18 cellular contexts compared by ENCODE assay signal in genomic region chr1:230768903-230769570, GRCh38. TPM values are rescaled to one million over a fixed set of nuclear protein-coding genes. Genes with fewer than 3 reads are reported as not detected.
DNase-seq lines count a peak whose midpoint lies in the region; ATAC-seq, FAIRE-seq and TF ChIP-seq lines count a peak whose summit lies in the region.
"Had no signal": no experiment of that assay in that cellular context is flagged by ENCODE, and none has a peak within 500 bp of the region (broad histone marks: within the 10 kb centered on the region; RNA-seq: fewer than 3 reads in every experiment).

No MANE protein-coding gene starts in this region.

- H3K9me3 Mint-ChIP-seq in astrocyte (ENCODE audit: unreplicated experiment), result peaks cover 20% of the 10 kb centered on the region

- H3K36me3 ChIP-seq in astrocyte (ENCODE audit: insufficient read depth, low read length), result no peaks in the 10 kb centered on the region

- peaks cover 4% of the 10 kb centered on the region for H3K4me1 Mint-ChIP-seq in astrocyte (ENCODE audit: low read depth, unreplicated experiment)
- H3K4me1 Mint-ChIP-seq: T-helper 17 cell had no signal

- no peaks in the 10 kb centered on the region for H3K9me3 ChIP-seq in astrocyte (ENCODE audit: insufficient read depth, low read depth, low read length)

- no peaks in the 10 kb centered on the region for H3K27me3 ChIP-seq in astrocyte (ENCODE audit: insufficient read depth, low read length)

- no peaks in the 10 kb centered on the region for H3K4me1 ChIP-seq in astrocyte (ENCODE audit: insufficient read depth, low read length)

- FAIRE-seq in astrocyte (lab: Jason Lieb, UNC), result no peak

- no peak overlapping the region for H2AFZ ChIP-seq in astrocyte (ENCODE audit: low read depth, low read length)

- ATAC-seq in HG03097 (IDR thresholded peaks at IDR 0.05; ENCODE audit: low FRiP score, unreplicated experiment), result no peak
- ATAC-seq: left colon, T-helper 17 cell had no signal

- H4K20me1 ChIP-seq in astrocyte (ENCODE audit: insufficient read depth, low read length), result no peaks in the 10 kb centered on the region

- no peak overlapping the region for H3K4me2 ChIP-seq in astrocyte (ENCODE audit: low read length)

- H3K36me3 Mint-ChIP-seq in astrocyte (ENCODE audit: low read depth, unreplicated experiment), result peaks cover 4% of the 10 kb centered on the region

- no peak overlapping the region for H3K4me3 ChIP-seq in astrocyte (ENCODE audit: insufficient read depth, low read depth, low read length)

- DNase-seq in ELR (ENCODE audit: low read depth) (peak; percentile 21), astrocyte (ENCODE audit: low read depth) (peak; percentile 18), foreskin melanocyte (peak; percentile 26), renal cortical epithelial cell (ENCODE audit: low read depth) (peak; percentile 55), SW480 (ENCODE audit: low spot score) (no peak), NCI-H146 treated with DMSO at 0.1 percent for 48 hours (lab: John Stamatoyannopoulos, UW; ENCODE audit: unreplicated experiment) (no peak), NCI-H2196 (lab: John Stamatoyannopoulos, UW; ENCODE audit: unreplicated experiment) (no peak)
- DNase-seq: activated CD4-positive, alpha-beta T cell treated with anti-CD3 and anti-CD28 coated beads, Interleukin-2, amount 50 U/mL, for 4 hours; activated effector memory CD4-positive, alpha-beta T cell treated with anti-CD3 and anti-CD28 coated beads, Interleukin-2, amount 50 U/mL, for 16 hours; cortex of kidney; GDM1; left colon; NCI-H2171; stimulated activated CD4-positive, alpha-beta T cell treated with anti-CD3 and anti-CD28 coated beads, Interleukin-4, amount 100 ng/mL, for 24 hours; stimulated activated naive CD4-positive, alpha-beta T cell treated with Interleukin-2 at 50 U/mL for 16 hours; T-helper 17 cell had no signal

- H3K27me3 Mint-ChIP-seq in astrocyte (ENCODE audit: low read depth, unreplicated experiment), result peaks cover 10% of the 10 kb centered on the region

- no peak for TF ChIP-seq CTCF in astrocyte (IDR thresholded peaks at IDR 0.05; ENCODE audit: insufficient read depth, low read depth, low read length)

- no peak overlapping the region for H3K27ac Mint-ChIP-seq in astrocyte (ENCODE audit: unreplicated experiment)
- H3K27ac Mint-ChIP-seq: T-helper 17 cell had no signal

- H3K79me2 ChIP-seq in astrocyte (ENCODE audit: insufficient read depth, low read length), result no peaks in the 10 kb centered on the region

- no peak overlapping the region for H3K27ac ChIP-seq in astrocyte (ENCODE audit: low read depth, low read length)

- no peak overlapping the region for H3K9ac ChIP-seq in astrocyte (ENCODE audit: low read length)

- H3K4me3 Mint-ChIP-seq in astrocyte (ENCODE audit: unreplicated experiment), result no peak overlapping the region
- H3K4me3 Mint-ChIP-seq: T-helper 17 cell had no signal

RNA-seq across cellular contexts. Expression of gene CAPN9, which starts 21.8 kb away (rescaled TPM):
- not detected in 2 replicates for total RNA-seq in astrocyte
- 0.05 TPM in 1 of 2 replicates, not detected in the other for total RNA-seq in renal cortical epithelial cell
- total RNA-seq: omental fat pad, T-helper 17 cell had no signal

RNA-seq across cellular contexts. Expression of gene AGT, which starts 55.1 kb away (rescaled TPM):
- total RNA-seq in astrocyte, result 1.2 and 3.0 TPM in 2 replicates
- 1.2 and 2.9 TPM in 2 replicates for total RNA-seq in renal cortical epithelial cell
- total RNA-seq: T-helper 17 cell had no signal

Comparison
In these comparisons a context has a peak if more than half of its experiments do, and no peak if none do; other contexts are left out.
1. DNase-seq: peak in ELR (single experiment), astrocyte (single experiment), foreskin melanocyte (single experiment) and renal cortical epithelial cell (single experiment); none in SW480 (single experiment), NCI-H146 treated with DMSO at 0.1 percent for 48 hours (single experiment) and NCI-H2196 (single experiment).